In genomic region chr1:52007228-52008073, GRCh38 we compare ENCODE assay signal across 1 cellular context.
A peak's percentile ranks its signal among the peaks of the same experiment; 100 is the strongest.
TF ChIP-seq lines count a peak whose summit lies in the region.

No MANE protein-coding gene starts in this region.

TF ChIP-seq in H1, 55 proteins besides CTCF, POLR2A, EP300 and RAD21:
- TF ChIP-seq POLR2AphosphoS5 (IDR thresholded peaks at IDR 0.05; ENCODE audit: low read depth, low read length) (no peak), SIN3A (conservative IDR thresholded peaks at IDR 0.05 in 1 of 2, IDR thresholded peaks at IDR 0.05 in 1 of 2; ENCODE audit: low read depth in 1 of 2, low read length in 2 of 2) (no peak), SIRT6 (IDR thresholded peaks at IDR 0.05; ENCODE audit: low read length) (no peak), MAFK (IDR thresholded peaks at IDR 0.05; ENCODE audit: low read depth, low read length) (peak; percentile 58), SIX5 (IDR thresholded peaks at IDR 0.05; ENCODE audit: low read depth, low read length) (no peak)
